Comparison of ENCODE assay signal across 29 cellular contexts in the genomic region with DNA sequence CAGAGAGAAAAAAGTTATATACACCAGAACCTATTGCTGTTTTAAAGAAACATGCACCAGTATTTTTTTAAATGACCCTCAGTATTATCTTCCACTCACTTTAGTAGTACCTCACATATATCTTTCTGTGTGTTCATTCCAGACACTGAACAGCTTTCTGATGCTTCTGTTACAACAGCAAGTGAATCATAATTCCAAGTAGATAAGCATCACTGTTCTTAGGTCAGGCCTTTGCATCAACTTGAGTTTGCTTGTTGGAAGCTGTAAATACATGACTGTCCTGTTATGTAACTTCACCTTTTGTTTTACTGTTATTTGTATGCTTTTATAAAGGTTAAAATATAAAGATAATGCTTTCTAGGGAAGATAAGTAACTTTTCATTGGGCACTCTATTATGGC.
DNase-seq lines count a peak whose midpoint lies in the region; ATAC-seq, FAIRE-seq and TF ChIP-seq lines count a peak whose summit lies in the region.
"Had no signal": no experiment of that assay in that cellular context is flagged by ENCODE, and none has a peak within 500 bp of the region (broad histone marks: within the 10 kb centered on the region; RNA-seq: fewer than 3 reads in every experiment).

No MANE protein-coding gene starts in this region.

- no peak overlapping the region for H3K4me3 ChIP-seq in RWPE2 (ENCODE audit: severe bottlenecking)
- H3K4me3 ChIP-seq in epithelial cell of esophagus (ENCODE audit: low read length), result no peak overlapping the region
- no peak overlapping the region for H3K4me3 ChIP-seq in pancreas
- H3K4me3 ChIP-seq in CD4-positive, alpha-beta memory T cell (ENCODE audit: low read length in 2 of 2), result no peak overlapping the region
- H3K4me3 ChIP-seq: A549; BLaER1 treated with 17β-estradiol and CSF1 and Interleukin-3, amounts not matched to agents 10 nM and 100 nM; HAP-1; K562; Peyer's patch; SJCRH30 had no signal

- H3K27ac Mint-ChIP-seq in CD4-positive, alpha-beta memory T cell, result no peak overlapping the region
- H3K27ac Mint-ChIP-seq: CD4-positive, alpha-beta T cell had no signal

- H3K9me3 ChIP-seq in RWPE2 (ENCODE audit: severe bottlenecking), result no peaks in the 10 kb centered on the region
- H3K9me3 ChIP-seq in pancreas, result no peaks in the 10 kb centered on the region
- no peaks in the 10 kb centered on the region for H3K9me3 ChIP-seq in CD4-positive, alpha-beta memory T cell (ENCODE audit: control insufficient read depth in 1 of 2, low read length in 2 of 2)
- H3K9me3 ChIP-seq: A549; BLaER1 treated with 17β-estradiol and CSF1 and Interleukin-3, amounts not matched to agents 10 nM and 100 nM; HAP-1; Peyer's patch; SJCRH30 had no signal

- intact Hi-C loops in pancreas (cut with DNase I), result no loop called here
- intact Hi-C loops in CD4-positive, alpha-beta memory T cell (cut with micrococcal nuclease), result no loop called here

- H3K4me1 Mint-ChIP-seq in CD4-positive, alpha-beta memory T cell, result no peaks in the 10 kb centered on the region

- H3K4me3 Mint-ChIP-seq in CD4-positive, alpha-beta memory T cell, result no peak overlapping the region
- H3K4me3 Mint-ChIP-seq: CD4-positive, alpha-beta T cell had no signal

- peak; percentile 84 for ATAC-seq in RWPE2 (ENCODE audit: low read depth)
- ATAC-seq in pancreas, result no peak
- ATAC-seq in GM18861 (IDR thresholded peaks at IDR 0.05; ENCODE audit: unreplicated experiment), result no peak
- ATAC-seq: A549, K562, Right ventricle myocardium inferior had no signal

- no peak for FAIRE-seq in pancreas (lab: Jason Lieb, UNC)
- FAIRE-seq: A549, GM12891, HTR-8/SVneo, K562 had no signal

- no peaks in the 10 kb centered on the region for H3K36me3 ChIP-seq in RWPE2 (ENCODE audit: low read depth)
- no peaks in the 10 kb centered on the region for H3K36me3 ChIP-seq in pancreas
- no peaks in the 10 kb centered on the region for H3K36me3 ChIP-seq in CD4-positive, alpha-beta memory T cell (ENCODE audit: insufficient read depth, low read length)
- H3K36me3 ChIP-seq: BLaER1 treated with 17β-estradiol and CSF1 and Interleukin-3, amounts not matched to agents 10 nM and 100 nM; HAP-1; Peyer's patch; SJCRH30 had no signal

- no peaks in the 10 kb centered on the region for H3K27me3 Mint-ChIP-seq in CD4-positive, alpha-beta memory T cell
- H3K27me3 Mint-ChIP-seq: CD4-positive, alpha-beta T cell had no signal

- peaks cover 19% of the 10 kb centered on the region for H3K4me1 ChIP-seq in RWPE2 (ENCODE audit: insufficient read depth, poor library complexity, severe bottlenecking)
- H3K4me1 ChIP-seq in pancreas, result no peaks in the 10 kb centered on the region
- no peaks in the 10 kb centered on the region for H3K4me1 ChIP-seq in CD4-positive, alpha-beta memory T cell (ENCODE audit: insufficient read depth, low read length)
- H3K4me1 ChIP-seq: A549; BLaER1 treated with 17β-estradiol and CSF1 and Interleukin-3, amounts not matched to agents 10 nM and 100 nM; HAP-1; Peyer's patch; SJCRH30 had no signal

- CTCF ChIA-PET in CD4-positive, alpha-beta memory T cell (lab: Charles Lee; ENCODE audit: partially characterized antibody), result no interaction called here

- TF ChIP-seq CTCF in RWPE2 (IDR thresholded peaks at IDR 0.05; ENCODE audit: poor library complexity, severe bottlenecking), result no peak
- TF ChIP-seq CTCF in epithelial cell of esophagus (IDR thresholded peaks at IDR 0.05; ENCODE audit: insufficient read depth, low read depth, low read length, missing control alignments), result no peak
- no peak for TF ChIP-seq CTCF in pancreas (IDR thresholded peaks at IDR 0.05)

- no peaks in the 10 kb centered on the region for H3K36me3 Mint-ChIP-seq in CD4-positive, alpha-beta memory T cell

- H3K27me3 ChIP-seq in RWPE2 (ENCODE audit: insufficient read depth, poor library complexity, severe bottlenecking) (no peaks in the 10 kb centered on the region), pancreas (no peaks in the 10 kb centered on the region)
- no peaks in the 10 kb centered on the region for H3K27me3 ChIP-seq in CD4-positive, alpha-beta memory T cell (ENCODE audit: insufficient read depth, low read length)
- H3K27me3 ChIP-seq: BLaER1 treated with 17β-estradiol and CSF1 and Interleukin-3, amounts not matched to agents 10 nM and 100 nM; Peyer's patch; SJCRH30 had no signal

- POLR2A ChIA-PET in CD4-positive, alpha-beta memory T cell (lab: Charles Lee; ENCODE audit: partially characterized antibody), result no interaction called here

- H3K9me3 Mint-ChIP-seq in CD4-positive, alpha-beta memory T cell, result peaks cover 0 to 7% (median 1%) of the 10 kb centered on the region in 8 donors

- H3K27ac ChIP-seq in RWPE2 (ENCODE audit: poor library complexity, severe bottlenecking) (no peak overlapping the region), pancreas (no peak overlapping the region)
- no peak overlapping the region for H3K27ac ChIP-seq in CD4-positive, alpha-beta memory T cell (ENCODE audit: low read depth, low read length)
- H3K27ac ChIP-seq: A549; BLaER1 treated with 17β-estradiol and CSF1 and Interleukin-3, amounts not matched to agents 10 nM and 100 nM; Peyer's patch; SJCRH30 had no signal

- DNase-seq in NCI-H226 (peak; percentile 74), RWPE2 (ENCODE audit: low spot score) (no peak), epithelial cell of esophagus (ENCODE audit: low read depth) (peak; percentile 78), pancreas (no peak), NCI-H1436 (lab: John Stamatoyannopoulos, UW) (no peak)
- no peak for DNase-seq in CD4-positive, alpha-beta memory T cell
- DNase-seq: AML-193; CD4-positive, alpha-beta T cell; COR-L47; GF-D8; GOT3; Kasumi-1; NCI-H1092 treated with DMSO at 0.1 percent for 48 hours; NCI-H1436 treated with DMSO at 0.1 percent for 48 hours; NCI-H187 treated with DMSO at 0.1 percent for 48 hours; NCI-H2171 treated with DMSO at 0.1 percent for 48 hours; NCI-H446 treated with DMSO at 0.1 percent for 48 hours; NCI-H526; Peyer's patch; SJCRH30; T-helper 1 cell had no signal

Comparison
In these comparisons a context has a peak if more than half of its experiments do, and no peak if none do; other contexts are left out.
1. DNase-seq: peak in NCI-H226 (single experiment) and epithelial cell of esophagus (single experiment); none in RWPE2 (single experiment), pancreas (0 of 6), CD4-positive, alpha-beta memory T cell (0 of 5) and NCI-H1436 (single experiment).